15 cellular contexts compared by ENCODE assay signal in genomic region chr7:5931250-5931649, GRCh38. TPM values are rescaled to one million over a fixed set of nuclear protein-coding genes. Genes with fewer than 3 reads are reported as not detected.
DNase-seq lines count a peak whose midpoint lies in the region; ATAC-seq and TF ChIP-seq lines count a peak whose summit lies in the region.
"Not testable (repeated sequence)": the region's sequence is repeated elsewhere in the genome, so short reads cannot be mapped to it uniquely, and the experiment has no call there.
"Had no signal": no experiment of that assay in that cellular context is flagged by ENCODE, and none has a peak within 500 bp of the region (broad histone marks: within the 10 kb centered on the region; RNA-seq: fewer than 3 reads in every experiment).

No MANE protein-coding gene starts in this region.

- not testable (repeated sequence) for H3K4me1 ChIP-seq in gastroesophageal sphincter; ovary (ENCODE audit: insufficient read depth); suprapubic skin

- CTCF ChIA-PET in HEK293T (lab: Yijun Ruan, JAX) = not testable (repeated sequence)

- not testable (repeated sequence) for H3K4me1 Mint-ChIP-seq in activated T-cell treated with anti-CD3 and anti-CD28 coated beads, Interleukin-2, amount 50 U/mL, for 4 hours (ENCODE audit: low read depth)

- not testable (repeated sequence) for TF ChIP-seq CTCF in gastroesophageal sphincter (IDR thresholded peaks at IDR 0.05); lower leg skin (IDR thresholded peaks at IDR 0.05); ovary (IDR thresholded peaks at IDR 0.05); suprapubic skin (IDR thresholded peaks at IDR 0.05)

- not testable (repeated sequence) for H3K36me3 Mint-ChIP-seq in activated T-cell treated with anti-CD3 and anti-CD28 coated beads, Interleukin-2, amount 50 U/mL, for 4 hours (ENCODE audit: insufficient read depth)

- ATAC-seq in activated T-cell treated with anti-CD3 and anti-CD28 coated beads, Interleukin-2, amount 50 U/mL, for 4 hours = not testable (repeated sequence)
- peak; percentile 23 for ATAC-seq in gastroesophageal sphincter

- not testable (repeated sequence) for H3K9me3 ChIP-seq in gastroesophageal sphincter, ovary, suprapubic skin

- TF ChIP-seq POLR2A in gastroesophageal sphincter (IDR thresholded peaks at IDR 0.05); lower leg skin (IDR thresholded peaks at IDR 0.05); ovary (IDR thresholded peaks at IDR 0.05); suprapubic skin (IDR thresholded peaks at IDR 0.05): not testable (repeated sequence)

- H3K27me3 ChIP-seq in gastroesophageal sphincter, ovary, suprapubic skin: not testable (repeated sequence)

- 97 to 98% methylated on average over 7 to 11 of the region's 14 CpGs for WGBS in gastroesophageal sphincter (ENCODE audit: low coverage in 1 of 2), 2 donors
- 92 to 93% methylated on average over 14 of the region's 14 CpGs for WGBS in lower leg skin, 2 donors
- WGBS in ovary, 3 donors = 94 to 98% (median 96%) methylated on average over 13 to 14 of the region's 14 CpGs
- WGBS in suprapubic skin = 94% methylated on average over 14 of the region's 14 CpGs

- not testable (repeated sequence) for H3K9me3 Mint-ChIP-seq in activated T-cell treated with anti-CD3 and anti-CD28 coated beads, Interleukin-2, amount 50 U/mL, for 4 hours

- not testable (repeated sequence) for H3K36me3 ChIP-seq in gastroesophageal sphincter, ovary, suprapubic skin

- TF ChIP-seq EP300 in gastroesophageal sphincter (IDR thresholded peaks at IDR 0.05); ovary (IDR thresholded peaks at IDR 0.05); suprapubic skin (IDR thresholded peaks at IDR 0.05): not testable (repeated sequence)

- intact Hi-C loops in lower leg skin (cut with DNase I; ENCODE audit: low total_unique reads); ovary (cut with DNase I): not testable (repeated sequence)

- H3K27ac ChIP-seq in gastroesophageal sphincter, ovary, suprapubic skin: not testable (repeated sequence)

- H3K4me3 ChIP-seq in gastroesophageal sphincter; lower leg skin (ENCODE audit: low read depth, poor library complexity, severe bottlenecking); ovary; suprapubic skin: not testable (repeated sequence)

- not testable (repeated sequence) for H3K27me3 Mint-ChIP-seq in activated T-cell treated with anti-CD3 and anti-CD28 coated beads, Interleukin-2, amount 50 U/mL, for 4 hours (ENCODE audit: low read depth)

- not testable (repeated sequence) for H3K4me3 Mint-ChIP-seq in activated T-cell treated with anti-CD3 and anti-CD28 coated beads, Interleukin-2, amount 50 U/mL, for 4 hours

- DNase-seq in D341Med (ENCODE audit: low spot score) (peak; percentile 9), HEK293T (ENCODE audit: extremely low spot score) (peak; percentile 3), lower leg skin (ENCODE audit: low spot score in 2 of 2) (peak; percentile 14 to 81), ovary (peak in 4 of 5 donors; percentile 20 to 35 (median 26)), suprapubic skin (ENCODE audit: low spot score in 2 of 2) (peak; percentile 60 to 83)
- DNase-seq in activated T-cell treated with anti-CD3 and anti-CD28 coated beads, Interleukin-2, amount 50 U/mL, for 4 hours = peak; percentile 4

- POLR2A ChIA-PET in HEK293T (lab: Yijun Ruan, JAX) = not testable (repeated sequence)

RNA-seq across cellular contexts. Expression of gene CCZ1, which starts 32.7 kb away (rescaled TPM):
- total RNA-seq in activated T-cell treated with anti-CD3 and anti-CD28 coated beads, Interleukin-2, amount 50 U/mL, for 4 hours = 100 to 1,000 TPM in 2 of 3 donors, 10 to 100 TPM in 1; 76.3 to 111 (median 109) TPM
- total RNA-seq in gastroesophageal sphincter (10 to 100 TPM; 50.3 to 74.9 (median 56.2) TPM), lower leg skin (10 to 100 TPM; 37.3 to 66.7 (median 48.4) TPM), ovary (10 to 100 TPM; 30.5 to 70.4 (median 49.5) TPM), suprapubic skin (100 to 1,000 TPM in 1 of 4 donors, 10 to 100 TPM in 3; 49.8 to 103 (median 62.6) TPM)
- 10 to 100 TPM; 37.2 to 46.1 TPM for polyA plus RNA-seq in ovary

RNA-seq across cellular contexts. Expression of gene RSPH10B, which starts 39.2 kb away (rescaled TPM):
- under 1 TPM; 0.13 to 0.68 (median 0.18) TPM for total RNA-seq in activated T-cell treated with anti-CD3 and anti-CD28 coated beads, Interleukin-2, amount 50 U/mL, for 4 hours
- total RNA-seq in gastroesophageal sphincter (not detected), lower leg skin (under 1 TPM in 1 of 4 donors, not detected in 3; 0.19 TPM), ovary (1 to 10 TPM in 2 of 7 donors, under 1 TPM in 4, not detected in 1; 0.18 to 9.0 (median 0.72) TPM), suprapubic skin (1 to 10 TPM in 1 of 4 donors, not detected in 3; 7.3 TPM)
- polyA plus RNA-seq in ovary = under 1 TPM; 0.23 to 0.58 TPM
- total RNA-seq: A172; CD4-positive, alpha-beta T cell; G401; Right ventricle myocardium inferior had no signal
- polyA plus RNA-seq: IgD-negative memory B cell had no signal

RNA-seq across cellular contexts. Expression of gene OCM, which starts 50.7 kb away (rescaled TPM):
- under 1 TPM in 1 of 3 donors, not detected in 2; 0.34 TPM for total RNA-seq in activated T-cell treated with anti-CD3 and anti-CD28 coated beads, Interleukin-2, amount 50 U/mL, for 4 hours
- total RNA-seq in gastroesophageal sphincter (not detected), lower leg skin (not detected), ovary (not detected), suprapubic skin (not detected)
- polyA plus RNA-seq in ovary = under 1 TPM; 0.13 to 0.32 TPM
- total RNA-seq: A172, Daoy, G401, Right ventricle myocardium inferior, SJCRH30 had no signal
- polyA plus RNA-seq: AG04450, IgD-negative memory B cell had no signal

Comparison
In these comparisons a context has a peak if more than half of its experiments do, and no peak if none do; other contexts are left out.
1. DNase-seq: peak in every context shown above with its lines; median percentile 72 in suprapubic skin; 48 in lower leg skin; 26 in ovary; 9 in D341Med; 4 in activated T-cell treated with anti-CD3 and anti-CD28 coated beads, Interleukin-2, amount 50 U/mL, for 4 hours; 3 in HEK293T.